In genomic region chr5:87876616-87877015, GRCh38 we compare ENCODE assay signal across 14 cellular contexts.
"Had no signal": no experiment of that assay in that cellular context is flagged by ENCODE, and none has a peak within 500 bp of the region (broad histone marks: within the 10 kb centered on the region; RNA-seq: fewer than 3 reads in every experiment).

No MANE protein-coding gene starts in this region.

- H3K27ac ChIP-seq: epithelial cell of prostate, heart right ventricle, thoracic aorta had no signal

- H3K9me3 ChIP-seq: thoracic aorta had no signal

- DNase-seq: activated CD4-positive, alpha-beta T cell treated with anti-CD3 and anti-CD28 coated beads, Interleukin-2, amount 50 U/mL, for 1 hour; activated CD8-positive, alpha-beta memory T cell treated with anti-CD3 and anti-CD28 coated beads for 24 hours; activated naive CD8-positive, alpha-beta T cell treated with anti-CD3 and anti-CD28 coated beads, Interleukin-2, amount 10 ng/mL, durations not matched to agents 7 days and 5 days; anterior cingulate cortex; dermis blood vessel endothelial cell; heart right ventricle; mesendoderm; posterior cingulate gyrus; retina had no signal

- H3K4me3 ChIP-seq: heart right ventricle, thoracic aorta had no signal

- H3K27me3 ChIP-seq: heart right ventricle had no signal

- H3K4me1 ChIP-seq: heart right ventricle had no signal

- ATAC-seq: activated CD4-positive, CD25-positive, alpha-beta regulatory T cell treated with anti-CD3 and anti-CD28 coated beads, Interleukin-2, amount 50 U/mL, for 24 hours; heart right ventricle; natural killer cell treated with Interleukin-12 subunit alpha and Interleukin-12 subunit beta and Interleukin-15 and Interleukin-18, amount 100 ng/mL, for 72 hours; stimulated activated effector memory CD8-positive, alpha-beta T cell treated with anti-CD3 and anti-CD28 coated beads, Interleukin-12 subunit alpha, Interleukin-12 subunit beta, amount 100 ng/mL, for 72 hours had no signal

- H3K36me3 ChIP-seq: heart right ventricle, thoracic aorta had no signal
